Comparison of ENCODE assay signal across 31 cellular contexts in genomic region chr18:63374520-63374919, GRCh38.
"Had no signal": no experiment of that assay in that cellular context is flagged by ENCODE, and none has a peak within 500 bp of the region (broad histone marks: within the 10 kb centered on the region; RNA-seq: fewer than 3 reads in every experiment).

No MANE protein-coding gene starts in this region.

- H3K27ac ChIP-seq: ascending aorta, body of pancreas, KMS-11, Peyer's patch, RWPE1, SJCRH30 had no signal

- H3K4me3 ChIP-seq: ascending aorta, body of pancreas, Peyer's patch, SJCRH30 had no signal

- H3K4me3 Mint-ChIP-seq: activated CD4-positive, alpha-beta T cell treated with anti-CD3 and anti-CD28 coated beads, Interleukin-2, amount 10 ng/mL, durations not matched to agents 24 days and 14 days; activated CD8-positive, alpha-beta memory T cell treated with anti-CD3 and anti-CD28 coated beads, Interleukin-2, amount 10 ng/mL, durations not matched to agents 7 days and 5 days; activated naive CD8-positive, alpha-beta T cell treated with anti-CD3 and anti-CD28 coated beads, Interleukin-2, amount 50 U/mL, for 24 hours; activated T-cell treated with anti-CD3 and anti-CD28 coated beads, Interleukin-2, amount 50 U/mL, for 24 hours; activated T-helper 1 cell treated with anti-CD3 and anti-CD28 coated beads, Interleukin-12 subunit alpha, Interleukin-12 subunit beta, Interleukin-2, Interleukin-4 antibody, amounts not matched to agents 30 ng/mL and 10 ng/mL and 1 ng/mL, durations not matched to agents 14 hours and 24 hours and 36 hours; central memory CD8-positive, alpha-beta T cell; T-helper 1 cell treated with Interleukin-12 subunit alpha and Interleukin-12 subunit beta and Interleukin-4 antibody, amounts not matched to agents 30 μg/mL and 1 μg/mL, for 36 hours; WTC11 had no signal

- H3K9me3 ChIP-seq: body of pancreas, Peyer's patch, SJCRH30 had no signal

- H3K36me3 ChIP-seq: ascending aorta, Peyer's patch, SJCRH30 had no signal

- H3K4me1 ChIP-seq: ascending aorta, body of pancreas, Peyer's patch, SJCRH30 had no signal

- H3K9ac ChIP-seq: KMS-11 had no signal

- H3K27me3 ChIP-seq: ascending aorta, body of pancreas, Peyer's patch, SJCRH30 had no signal

- H3K27ac Mint-ChIP-seq: activated CD4-positive, alpha-beta T cell treated with anti-CD3 and anti-CD28 coated beads, Interleukin-2, amount 10 ng/mL, durations not matched to agents 24 days and 14 days; activated CD8-positive, alpha-beta memory T cell treated with anti-CD3 and anti-CD28 coated beads, Interleukin-2, amount 10 ng/mL, durations not matched to agents 7 days and 5 days; activated naive CD4-positive, alpha-beta T cell treated with anti-CD3 and anti-CD28 coated beads, Interleukin-2, amount 50 U/mL, for 72 hours; activated naive CD8-positive, alpha-beta T cell treated with anti-CD3 and anti-CD28 coated beads, Interleukin-2, amount 50 U/mL, for 24 hours; activated T-cell treated with anti-CD3 and anti-CD28 coated beads, Interleukin-2, amount 50 U/mL, for 24 hours; activated T-helper 1 cell treated with anti-CD3 and anti-CD28 coated beads, Interleukin-12 subunit alpha, Interleukin-12 subunit beta, Interleukin-2, Interleukin-4 antibody, amounts not matched to agents 30 ng/mL and 10 ng/mL and 1 ng/mL, durations not matched to agents 14 hours and 24 hours and 36 hours; T-helper 1 cell treated with Interleukin-12 subunit alpha and Interleukin-12 subunit beta and Interleukin-4 antibody, amounts not matched to agents 30 μg/mL and 1 μg/mL, for 36 hours; WTC11 had no signal

- H3K27me3 Mint-ChIP-seq: activated CD4-positive, alpha-beta T cell treated with anti-CD3 and anti-CD28 coated beads, Interleukin-2, amount 10 ng/mL, durations not matched to agents 24 days and 14 days; activated CD8-positive, alpha-beta memory T cell treated with anti-CD3 and anti-CD28 coated beads, Interleukin-2, amount 10 ng/mL, durations not matched to agents 7 days and 5 days; activated naive CD8-positive, alpha-beta T cell treated with anti-CD3 and anti-CD28 coated beads, Interleukin-2, amount 50 U/mL, for 24 hours; activated T-cell treated with anti-CD3 and anti-CD28 coated beads, Interleukin-2, amount 50 U/mL, for 24 hours; central memory CD8-positive, alpha-beta T cell had no signal

- DNase-seq: activated CD4-positive, alpha-beta T cell treated with anti-CD3 and anti-CD28 coated beads, Interleukin-2, amount 10 ng/mL, durations not matched to agents 24 days and 14 days; activated CD4-positive, alpha-beta T cell treated with anti-CD3 and anti-CD28 coated beads, Interleukin-2, amount 50 U/mL, for 48 hours; activated CD4-positive, CD25-positive, alpha-beta regulatory T cell treated with anti-CD3 and anti-CD28 coated beads, Interleukin-2, amount 50 U/mL, for 72 hours; activated CD8-positive, alpha-beta memory T cell treated with anti-CD3 and anti-CD28 coated beads, Interleukin-2, amount 10 ng/mL, durations not matched to agents 7 days and 5 days; activated effector memory CD4-positive, alpha-beta T cell treated with Interleukin-2 at 50 U/mL for 16 hours; activated naive CD4-positive, alpha-beta T cell treated with Interleukin-2 at 50 U/mL for 16 hours; activated naive CD8-positive, alpha-beta T cell treated with anti-CD3 and anti-CD28 coated beads, Interleukin-2, amount 50 U/mL, for 24 hours; activated T-cell treated with anti-CD3 and anti-CD28 coated beads, Interleukin-2, amount 50 U/mL, for 24 hours; amniotic stem cell; body of pancreas; NCI-H1092; NCI-H1417; NCI-H1930; NCI-H2171; NCI-H226; NCI-H510A; NCI-H69; NK-92 treated with Interleukin-12 subunit alpha and Interleukin-12 subunit beta, amount 100 ng/mL, for 24 hours; OCI-M1; Peyer's patch; Right ventricle myocardium superior; SJCRH30; SW 1271 had no signal

- H3K4me1 Mint-ChIP-seq: WTC11 had no signal

- H3K9me3 Mint-ChIP-seq: central memory CD8-positive, alpha-beta T cell had no signal
